21 cellular contexts compared by ENCODE assay signal in the genomic region with DNA sequence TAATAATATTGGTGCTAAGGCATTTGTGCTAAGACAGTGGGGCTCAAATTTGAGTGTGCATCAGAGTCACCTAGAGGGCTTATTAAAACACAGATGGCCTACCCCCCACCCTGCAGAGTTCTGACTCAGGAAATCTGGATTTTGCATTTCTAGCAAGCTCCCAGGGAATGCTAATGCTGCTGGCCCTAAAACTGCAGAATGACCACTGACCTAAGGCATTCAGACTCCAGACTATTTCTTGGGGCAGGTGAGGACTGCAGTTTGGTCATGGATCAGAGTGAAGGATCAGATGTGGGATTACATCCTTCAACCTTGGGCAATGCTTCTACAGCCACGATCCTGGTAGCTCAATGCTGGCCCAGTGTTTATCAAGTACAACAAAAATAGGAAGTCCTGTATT.
"Had no signal": no experiment of that assay in that cellular context is flagged by ENCODE, and none has a peak within 500 bp of the region (broad histone marks: within the 10 kb centered on the region; RNA-seq: fewer than 3 reads in every experiment).

No MANE protein-coding gene starts in this region.

- FAIRE-seq: astrocyte had no signal

- H3K4me1 Mint-ChIP-seq: activated B cell treated with CpG ODN at 0.5 μM for 24 hours; activated CD4-positive, alpha-beta memory T cell treated with anti-CD3 and anti-CD28 coated beads, Interleukin-2, amount 10 ng/mL, durations not matched to agents 7 days and 5 days; activated CD4-positive, alpha-beta T cell treated with anti-CD3 and anti-CD28 coated beads, Interleukin-2, amount 10 ng/mL, durations not matched to agents 24 days and 14 days; activated T-helper 17 cell treated with anti-CD3 and anti-CD28 coated beads, Interleukin-2, amount 50 U/mL, for 72 hours; central memory CD8-positive, alpha-beta T cell had no signal

- ATAC-seq: activated T-helper 17 cell treated with anti-CD3 and anti-CD28 coated beads, Interleukin-2, amount 50 U/mL, for 72 hours; PC-3 had no signal

- H3K9me3 Mint-ChIP-seq: activated B cell treated with CpG ODN at 0.5 μM for 24 hours, brain had no signal

- H3K36me3 Mint-ChIP-seq: activated naive CD8-positive, alpha-beta T cell; brain had no signal

- H3K4me3 Mint-ChIP-seq: activated B cell treated with CpG ODN at 0.5 μM for 24 hours; activated CD4-positive, alpha-beta memory T cell treated with anti-CD3 and anti-CD28 coated beads, Interleukin-2, amount 10 ng/mL, durations not matched to agents 7 days and 5 days; activated CD4-positive, alpha-beta T cell treated with anti-CD3 and anti-CD28 coated beads, Interleukin-2, amount 10 ng/mL, durations not matched to agents 24 days and 14 days; activated naive CD4-positive, alpha-beta T cell treated with anti-CD3 and anti-CD28 coated beads for 36 hours; activated naive CD8-positive, alpha-beta T cell; activated T-helper 17 cell treated with anti-CD3 and anti-CD28 coated beads, Interleukin-2, amount 50 U/mL, for 72 hours; brain; central memory CD8-positive, alpha-beta T cell; T-helper 1 cell treated with Interleukin-12 subunit alpha and Interleukin-12 subunit beta and Interleukin-4 antibody, amounts not matched to agents 30 μg/mL and 1 μg/mL, for 36 hours had no signal

- H3K27ac Mint-ChIP-seq: activated B cell treated with CpG ODN at 0.5 μM for 24 hours; activated CD4-positive, alpha-beta memory T cell treated with anti-CD3 and anti-CD28 coated beads, Interleukin-2, amount 10 ng/mL, durations not matched to agents 7 days and 5 days; activated CD4-positive, alpha-beta T cell treated with anti-CD3 and anti-CD28 coated beads, Interleukin-2, amount 10 ng/mL, durations not matched to agents 24 days and 14 days; activated naive CD4-positive, alpha-beta T cell treated with anti-CD3 and anti-CD28 coated beads for 36 hours; activated naive CD8-positive, alpha-beta T cell; activated T-helper 17 cell treated with anti-CD3 and anti-CD28 coated beads, Interleukin-2, amount 50 U/mL, for 72 hours; brain; T-helper 1 cell treated with Interleukin-12 subunit alpha and Interleukin-12 subunit beta and Interleukin-4 antibody, amounts not matched to agents 30 μg/mL and 1 μg/mL, for 36 hours had no signal

- H3K27me3 Mint-ChIP-seq: activated B cell treated with CpG ODN at 0.5 μM for 24 hours; activated CD4-positive, alpha-beta memory T cell treated with anti-CD3 and anti-CD28 coated beads, Interleukin-2, amount 10 ng/mL, durations not matched to agents 7 days and 5 days; activated CD4-positive, alpha-beta T cell treated with anti-CD3 and anti-CD28 coated beads, Interleukin-2, amount 10 ng/mL, durations not matched to agents 24 days and 14 days; activated naive CD8-positive, alpha-beta T cell; activated T-helper 17 cell treated with anti-CD3 and anti-CD28 coated beads, Interleukin-2, amount 50 U/mL, for 72 hours; central memory CD8-positive, alpha-beta T cell had no signal

- DNase-seq: activated B cell treated with CpG ODN at 0.5 μM for 24 hours; activated CD4-positive, alpha-beta memory T cell treated with anti-CD3 and anti-CD28 coated beads, Interleukin-2, amount 10 ng/mL, durations not matched to agents 7 days and 5 days; activated CD4-positive, alpha-beta T cell treated with anti-CD3 and anti-CD28 coated beads for 1 hour; activated CD4-positive, alpha-beta T cell treated with anti-CD3 and anti-CD28 coated beads, Interleukin-2, amount 10 ng/mL, durations not matched to agents 24 days and 14 days; activated gamma-delta T cell; activated naive CD4-positive, alpha-beta T cell treated with anti-CD3 and anti-CD28 coated beads for 36 hours; activated T-cell treated with anti-CD3 and anti-CD28 coated beads for 4 hours; activated T-cell treated with anti-CD3 and anti-CD28 coated beads, Interleukin-2, amount 50 U/mL, for 48 hours; amygdala; NCI-H1048; NCI-H187 treated with DMSO at 0.1 percent for 48 hours; NCI-H2081 treated with DMSO at 0.1 percent for 48 hours; NCI-H446; NCI-H524; PC-3 had no signal
